Comparison of ENCODE assay signal across 9 cellular contexts in genomic region chr4:41963105-41963504, GRCh38. TPM values are rescaled to one million over a fixed set of nuclear protein-coding genes. Genes with fewer than 3 reads are reported as not detected.
A peak's percentile ranks its signal among the peaks of the same experiment; 100 is the strongest.
DNase-seq lines count a peak whose midpoint lies in the region; TF ChIP-seq lines count a peak whose summit lies in the region.
"Had no signal": no experiment of that assay in that cellular context is flagged by ENCODE, and none has a peak within 500 bp of the region (broad histone marks: within the 10 kb centered on the region; RNA-seq: fewer than 3 reads in every experiment).

No MANE protein-coding gene starts in this region.

- H3K36me3 ChIP-seq in hepatocyte (replicated peaks; ENCODE audit: insufficient read depth, low read depth): no peaks in the 10 kb centered on the region

- in situ Hi-C loops in SK-MEL-5 (cut with HindIII; ENCODE audit: low pct_unique_long_range_greater_than_20kb, low sequenced_read_pairs): no loop called here

- peak; percentile 48 for TF ChIP-seq CTCF in AG10803 (conservative IDR thresholded peaks at IDR 0.05; ENCODE audit: low read length)
- TF ChIP-seq CTCF in hepatocyte (IDR thresholded peaks at IDR 0.05; ENCODE audit: poor library complexity): peak; percentile 42

- H3K4me1 Mint-ChIP-seq in T-helper 2 cell treated with Interferon-gamma antibody and Interleukin-4, amounts not matched to agents 5 μg/mL and 100 μg/mL, for 36 hours (ENCODE audit: low read depth): no peaks in the 10 kb centered on the region

- no peaks in the 10 kb centered on the region for H3K9me2 ChIP-seq in hepatocyte (replicated peaks; ENCODE audit: insufficient read depth)

- H3K27me3 Mint-ChIP-seq in T-helper 2 cell treated with Interferon-gamma antibody and Interleukin-4, amounts not matched to agents 5 μg/mL and 100 μg/mL, for 36 hours (ENCODE audit: low read depth): no peaks in the 10 kb centered on the region

- H3K4me3 ChIP-seq in AG10803 (ENCODE audit: low read length) (no peak overlapping the region), GM08714 (ENCODE audit: low read length) (peak overlapping the region; percentile 38; the same call in 1 of the 2 replicates), hepatocyte (no peak overlapping the region)
- H3K4me3 ChIP-seq: upper lobe of left lung had no signal

- no peaks in the 10 kb centered on the region for H4K20me1 ChIP-seq in hepatocyte (ENCODE audit: insufficient read depth, poor library complexity, severe bottlenecking)

- no peak overlapping the region for H3K4me2 ChIP-seq in hepatocyte

- peaks cover under 1% of the 10 kb centered on the region for H3K9me3 Mint-ChIP-seq in T-helper 2 cell treated with Interferon-gamma antibody and Interleukin-4, amounts not matched to agents 5 μg/mL and 100 μg/mL, for 36 hours

- 97% methylated on average over 4 of the region's 4 CpGs for WGBS in hepatocyte (ENCODE audit: low lambda C conversion rate, missing lambda C conversion rate)

- H3K4me3 Mint-ChIP-seq in T-helper 2 cell treated with Interferon-gamma antibody and Interleukin-4, amounts not matched to agents 5 μg/mL and 100 μg/mL, for 36 hours: no peak overlapping the region

- H3K79me2 ChIP-seq in hepatocyte: no peaks in the 10 kb centered on the region

- no peaks in the 10 kb centered on the region for H3K4me1 ChIP-seq in hepatocyte (ENCODE audit: insufficient read depth)
- H3K4me1 ChIP-seq: upper lobe of left lung had no signal

- H3K27ac Mint-ChIP-seq in T-helper 2 cell treated with Interferon-gamma antibody and Interleukin-4, amounts not matched to agents 5 μg/mL and 100 μg/mL, for 36 hours: no peak overlapping the region

- peak; percentile 21 for DNase-seq in AG10803 (ENCODE audit: low read depth)
- peak; percentile 30 for DNase-seq in SK-MEL-5 (ENCODE audit: low read depth, low spot score)
- peak; percentile 24 for DNase-seq in hepatocyte (ENCODE audit: low spot score)
- no peak for DNase-seq in NCI-H510A (lab: John Stamatoyannopoulos, UW)
- no peak for DNase-seq in T-helper 2 cell treated with Interferon-gamma antibody and Interleukin-4, amounts not matched to agents 5 μg/mL and 100 μg/mL, for 36 hours (ENCODE audit: low spot score)
- DNase-seq in NCI-H2029 (lab: John Stamatoyannopoulos, UW): no peak
- DNase-seq in hippocampal formation (lab: John Stamatoyannopoulos, UW): no peak
- DNase-seq: upper lobe of left lung had no signal

- no peak overlapping the region for H2AFZ ChIP-seq in hepatocyte

- H3K27ac ChIP-seq in hepatocyte: no peak overlapping the region
- H3K27ac ChIP-seq: upper lobe of left lung had no signal

- H3K36me3 Mint-ChIP-seq in T-helper 2 cell treated with Interferon-gamma antibody and Interleukin-4, amounts not matched to agents 5 μg/mL and 100 μg/mL, for 36 hours (ENCODE audit: low read depth): no peaks in the 10 kb centered on the region

- no peaks in the 10 kb centered on the region for H3K9me3 ChIP-seq in hepatocyte (ENCODE audit: low read depth)
- H3K9me3 ChIP-seq: upper lobe of left lung had no signal

- H3K27me3 ChIP-seq in hepatocyte: no peaks in the 10 kb centered on the region
- H3K27me3 ChIP-seq: upper lobe of left lung had no signal

RNA-seq across cellular contexts. Expression of gene DCAF4L1, which starts 18.5 kb away (rescaled TPM):
- total RNA-seq in SK-MEL-5 (2014; rRNA removed; shearing (Covaris generic)): 0.18 and 0.21 TPM in 2 replicates
- 0.05 and 0.07 TPM in 2 replicates for polyA plus RNA-seq in SK-MEL-5 (2015; cell fraction: cytosol; rRNA removed)
- polyA plus RNA-seq in SK-MEL-5 (2015; cell fraction: nucleus; rRNA removed): 3.3 and 4.1 TPM in 2 replicates
- 0.04 and 0.10 TPM in 2 replicates for total RNA-seq in hepatocyte
- not detected in 2 replicates for polyA plus RNA-seq in hepatocyte

RNA-seq across cellular contexts. Expression of gene SLC30A9, which starts 27.2 kb away (rescaled TPM):
- 52.3 and 63.5 TPM in 2 replicates for total RNA-seq in SK-MEL-5 (2014; rRNA removed; shearing (Covaris generic))
- 36.8 and 43.6 TPM in 2 replicates for polyA plus RNA-seq in SK-MEL-5 (2015; cell fraction: cytosol; rRNA removed)
- polyA plus RNA-seq in SK-MEL-5 (2015; cell fraction: nucleus; rRNA removed): 18.7 and 23.1 TPM in 2 replicates
- total RNA-seq in hepatocyte: 50.9 and 58.6 TPM in 2 replicates
- polyA plus RNA-seq in hepatocyte: 35.5 and 41.3 TPM in 2 replicates

RNA-seq across cellular contexts. Expression of gene TMEM33, which starts 27.9 kb away (rescaled TPM):
- total RNA-seq in SK-MEL-5 (2014; rRNA removed; shearing (Covaris generic)): 167 and 171 TPM in 2 replicates
- 99.1 and 112 TPM in 2 replicates for polyA plus RNA-seq in SK-MEL-5 (2015; cell fraction: cytosol; rRNA removed)
- polyA plus RNA-seq in SK-MEL-5 (2015; cell fraction: nucleus; rRNA removed): 26.8 and 28.1 TPM in 2 replicates
- total RNA-seq in hepatocyte: 77.6 and 83.9 TPM in 2 replicates
- polyA plus RNA-seq in hepatocyte: 27.8 and 38.3 TPM in 2 replicates

Comparison
In these comparisons a context has a peak if more than half of its experiments do, and no peak if none do; other contexts are left out.
1. DNase-seq: peak in AG10803 (single experiment), SK-MEL-5 (single experiment) and hepatocyte (single experiment); none in NCI-H510A (single experiment), T-helper 2 cell treated with Interferon-gamma antibody and Interleukin-4, amounts not matched to agents 5 μg/mL and 100 μg/mL, for 36 hours (single experiment), NCI-H2029 (single experiment) and hippocampal formation (0 of 2).